8 cellular contexts compared by ENCODE assay signal in the genomic region with DNA sequence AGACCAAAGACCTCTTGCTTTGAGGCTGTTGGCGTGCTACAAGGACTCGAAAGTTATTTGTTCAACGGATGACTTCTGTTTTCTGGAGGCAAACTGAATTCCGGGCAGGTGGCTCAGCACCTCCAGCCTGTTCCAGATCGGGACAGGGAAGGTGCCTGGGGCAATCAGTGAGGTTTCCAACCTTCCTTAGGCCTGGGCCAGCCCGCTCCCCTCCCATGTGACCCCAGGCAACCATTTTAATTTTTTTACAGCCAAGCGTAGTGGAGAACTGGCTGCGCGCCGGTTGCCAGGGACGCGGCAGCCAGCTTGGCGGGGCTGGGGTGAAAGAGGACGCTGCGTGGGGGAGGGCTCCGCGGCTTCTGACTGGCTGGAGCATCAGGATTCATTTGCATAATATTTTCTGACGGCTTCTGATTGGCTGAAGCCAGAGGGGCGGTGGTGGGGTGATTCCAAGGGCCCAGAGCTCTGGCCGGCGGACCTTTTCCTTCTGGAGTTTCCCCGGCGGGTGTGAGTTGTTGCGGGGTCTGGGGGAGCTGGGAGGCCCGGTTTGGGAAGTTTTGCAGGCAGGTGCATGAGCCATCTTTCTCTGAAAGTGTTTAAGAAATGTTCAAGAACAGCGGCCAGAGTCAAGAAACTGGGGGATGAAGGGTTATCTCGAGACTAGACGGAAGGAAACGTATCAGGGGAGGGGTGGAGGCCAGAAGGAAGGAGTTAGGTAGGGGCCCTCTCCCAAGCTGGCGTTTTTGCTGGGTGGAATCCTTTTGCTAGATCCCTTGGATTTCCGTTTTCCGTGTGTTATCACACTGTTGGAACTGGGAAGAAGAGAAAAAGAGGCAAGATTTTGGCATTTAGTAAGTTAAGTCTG. TPM values are rescaled to one million over a fixed set of nuclear protein-coding genes. Genes with fewer than 3 reads are reported as not detected.
A peak's percentile ranks its signal among the peaks of the same experiment; 100 is the strongest.
DNase-seq lines count a peak whose midpoint lies in the region; TF ChIP-seq lines count a peak whose summit lies in the region.

A gene with protein sequence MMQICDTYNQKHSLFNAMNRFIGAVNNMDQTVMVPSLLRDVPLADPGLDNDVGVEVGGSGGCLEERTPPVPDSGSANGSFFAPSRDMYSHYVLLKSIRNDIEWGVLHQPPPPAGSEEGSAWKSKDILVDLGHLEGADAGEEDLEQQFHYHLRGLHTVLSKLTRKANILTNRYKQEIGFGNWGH (plus strand): TSS at position 479 of the 865 bp plus-strand sequence. CDS start 3,488 bp downstream, outside the sequence.

- peaks cover 40% of the 10 kb centered on the region for H3K36me3 Mint-ChIP-seq in stimulated activated naive CD8-positive, alpha-beta T cell treated with anti-CD3 and anti-CD28 coated beads, Interleukin-15, Interleukin-2, amounts not matched to agents 100 ng/mL and 50 ng/mL, for 24 hours (ENCODE audit: low read depth)

- no peak for TF ChIP-seq CTCF in AG04449 (IDR thresholded peaks at IDR 0.05; ENCODE audit: insufficient read depth, low read length, missing control alignments)
- no peak for TF ChIP-seq CTCF in RWPE1 (conservative IDR thresholded peaks at IDR 0.05; ENCODE audit: low read depth)
- no peak for TF ChIP-seq CTCF in fibroblast of mammary gland (conservative IDR thresholded peaks at IDR 0.05; ENCODE audit: control insufficient read depth, insufficient read depth, low read depth, low read length)

- no peaks in the 10 kb centered on the region for H3K9me3 Mint-ChIP-seq in stimulated activated naive CD8-positive, alpha-beta T cell treated with anti-CD3 and anti-CD28 coated beads, Interleukin-15, Interleukin-2, amounts not matched to agents 100 ng/mL and 50 ng/mL, for 24 hours

- H3K4me3 ChIP-seq in AG04449 (ENCODE audit: low read depth, low read length) (peak within 1 kb of the TSS; percentile 62), fibroblast of mammary gland (ENCODE audit: control insufficient read depth, low read depth, low read length) (peak within 1 kb of the TSS; percentile 62)

- H3K4me1 Mint-ChIP-seq in stimulated activated naive CD8-positive, alpha-beta T cell treated with anti-CD3 and anti-CD28 coated beads, Interleukin-15, Interleukin-2, amounts not matched to agents 100 ng/mL and 50 ng/mL, for 24 hours (ENCODE audit: low read depth): peaks cover 19% of the 10 kb centered on the region

- H3K27ac ChIP-seq in RWPE1: peak within 1 kb of the TSS; percentile 81

- peak within 1 kb of the TSS; percentile 97 for H3K27ac Mint-ChIP-seq in stimulated activated naive CD8-positive, alpha-beta T cell treated with anti-CD3 and anti-CD28 coated beads, Interleukin-15, Interleukin-2, amounts not matched to agents 100 ng/mL and 50 ng/mL, for 24 hours

- DNase-seq in AG04449 (ENCODE audit: low read depth, low spot score): peak; percentile 40
- peak; percentile 63 for DNase-seq in GM19238 (ENCODE audit: insufficient read length, low spot score)
- DNase-seq in HuH-7 (ENCODE audit: low spot score): peak; percentile 73
- DNase-seq in RWPE1 (ENCODE audit: low spot score): peak; percentile 94
- DNase-seq in activated gamma-delta T cell (lab: John Stamatoyannopoulos, UW): peak; percentile 61
- DNase-seq in fibroblast of mammary gland (ENCODE audit: low read depth): peak; percentile 90
- DNase-seq in myocyte (ENCODE audit: low read depth): peak; percentile 94

- H3K4me3 Mint-ChIP-seq in stimulated activated naive CD8-positive, alpha-beta T cell treated with anti-CD3 and anti-CD28 coated beads, Interleukin-15, Interleukin-2, amounts not matched to agents 100 ng/mL and 50 ng/mL, for 24 hours: peak within 1 kb of the TSS; percentile 95

- POLR2A ChIA-PET in AG04449 (lab: Yijun Ruan, JAX) (no interaction called here), RWPE1 (lab: Yijun Ruan, JAX; ENCODE audit: low non-redundant PET) (no interaction called here)

- no peaks in the 10 kb centered on the region for H3K27me3 Mint-ChIP-seq in stimulated activated naive CD8-positive, alpha-beta T cell treated with anti-CD3 and anti-CD28 coated beads, Interleukin-15, Interleukin-2, amounts not matched to agents 100 ng/mL and 50 ng/mL, for 24 hours

- CTCF ChIA-PET in AG04449 (lab: Yijun Ruan, JAX) (no interaction called here), RWPE1 (lab: Yijun Ruan, JAX) (interaction anchor here (0.7 kb wide), 1 partner anchor 35 kb away, joined by 3 read pairs; no protein-coding TSS in a partner anchor)

RNA-seq across cellular contexts. Expression of the gene that starts here (rescaled TPM):
- total RNA-seq in myocyte: 90.0 and 148 TPM in 2 replicates
- 33.1 TPM for polyA plus RNA-seq in myocyte (2012)

Comparison
In these comparisons a context has a peak if more than half of its experiments do, and no peak if none do; other contexts are left out.
1. Peak in every context shown above with its lines: DNase-seq, H3K4me3 ChIP-seq and H3K27ac ChIP-seq.
2. DNase-seq: peak in every context shown above with its lines; median percentile 94 in RWPE1; 94 in myocyte; 90 in fibroblast of mammary gland; 73 in HuH-7; 63 in GM19238; 61 in activated gamma-delta T cell; 40 in AG04449.